Comparison of ENCODE assay signal across 8 cellular contexts in the genomic region with DNA sequence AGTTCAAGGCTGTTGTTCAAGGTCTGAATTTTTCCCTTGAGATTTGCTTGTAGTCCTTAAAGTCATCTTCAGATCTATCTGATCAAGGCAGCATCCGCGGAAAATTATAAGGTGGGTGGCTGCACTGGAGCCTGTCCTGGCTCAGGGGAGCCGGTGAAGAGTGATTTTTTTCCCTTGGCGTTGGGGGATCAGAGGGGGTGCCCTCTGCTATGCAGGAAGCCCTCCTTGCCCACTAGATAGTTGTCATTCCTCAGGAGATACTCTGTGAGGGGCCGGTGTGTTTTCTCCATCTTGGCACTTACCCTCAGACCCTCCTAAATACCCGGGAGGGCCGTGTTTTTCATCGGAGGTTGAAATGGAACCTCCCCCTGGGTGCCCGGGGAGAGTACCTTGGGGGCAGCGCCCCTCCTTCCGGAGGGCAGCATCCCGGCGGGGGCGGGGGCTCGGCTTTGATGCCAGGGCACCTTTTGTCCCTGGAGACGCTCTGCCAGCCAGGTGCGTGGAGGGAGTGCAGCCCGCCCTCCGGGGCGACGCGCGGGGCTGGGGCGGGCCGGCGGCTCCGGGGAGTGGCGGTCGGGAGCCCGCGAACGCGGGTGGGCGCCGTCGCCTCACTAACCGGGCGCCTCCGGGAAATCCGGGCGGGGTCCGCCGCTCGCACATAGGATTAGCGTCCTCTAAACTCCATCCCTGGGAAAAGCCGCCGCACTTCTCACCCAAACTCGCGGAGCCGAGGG. TPM values are rescaled to one million over a fixed set of nuclear protein-coding genes. Genes with fewer than 3 reads are reported as not detected.
DNase-seq lines count a peak whose midpoint lies in the region; ATAC-seq, FAIRE-seq and TF ChIP-seq lines count a peak whose summit lies in the region.
"Not testable (repeated sequence)": the region's sequence is repeated elsewhere in the genome, so short reads cannot be mapped to it uniquely, and the experiment has no call there.

No MANE protein-coding gene starts in this region.

- peaks cover 27% of the 10 kb centered on the region for H3K79me2 ChIP-seq in HepG2 (ENCODE audit: insufficient read depth, low read length)

- not testable (repeated sequence) for BruUV-seq in HepG2 (replicated peaks; lab: Mats Ljungman, UMichigan)

- not testable (repeated sequence) for H3K27me3 Mint-ChIP-seq in activated CD8-positive, alpha-beta memory T cell treated with anti-CD3 and anti-CD28 coated beads, Interleukin-2, amount 10 ng/mL, durations not matched to agents 7 days and 5 days

- H3K27ac Mint-ChIP-seq in activated CD8-positive, alpha-beta memory T cell treated with anti-CD3 and anti-CD28 coated beads, Interleukin-2, amount 10 ng/mL, durations not matched to agents 7 days and 5 days: peak overlapping the region; percentile 79

- POLR2A ChIA-PET in A549 (lab: Yijun Ruan, JAX); HepG2 (lab: Yijun Ruan, JAX): not testable (repeated sequence)

- H3K4me2 ChIP-seq in A549 (peak overlapping the region; percentile 98), HepG2 (ENCODE audit: low read depth, low read length) (peak overlapping the region; percentile 72)

- H3K27ac ChIP-seq in A549 (peak overlapping the region; percentile 95 to 99), duodenal mucosa (ENCODE audit: low read depth, low read length) (peak overlapping the region; percentile 83), HepG2 (ENCODE audit: extremely low read length, insufficient read depth, low read length) (peak overlapping the region; percentile 61)

- not testable (repeated sequence) for H3K9me3 ChIP-seq in A549; duodenal mucosa (ENCODE audit: control insufficient read depth in 1 of 2, low read length in 2 of 2); HepG2 (ENCODE audit: low read length)

- H2AFZ ChIP-seq in HepG2 (ENCODE audit: low read length): not testable (repeated sequence)

- not testable (repeated sequence) for TF ChIP-seq CTCF in A549 (IDR thresholded peaks at IDR 0.05); HepG2 (CRISPR knock-in tag; IDR thresholded peaks at IDR 0.05)

- H3K36me3 ChIP-seq in duodenal mucosa (ENCODE audit: control insufficient read depth in 1 of 2, insufficient read depth in 2 of 2, low read length in 2 of 2); HepG2 (replicated peaks in 1 of 2; ENCODE audit: control insufficient read depth in 1 of 2, insufficient read depth in 2 of 2, low read length in 2 of 2): not testable (repeated sequence)

- peak overlapping the region; percentile 73 for H3K4me3 Mint-ChIP-seq in activated CD8-positive, alpha-beta memory T cell treated with anti-CD3 and anti-CD28 coated beads, Interleukin-2, amount 10 ng/mL, durations not matched to agents 7 days and 5 days

- H4K20me1 ChIP-seq in HepG2 (ENCODE audit: insufficient read depth, low read length): not testable (repeated sequence)

- not testable (repeated sequence) for TF ChIP-seq RAD21 in A549 (conservative IDR thresholded peaks at IDR 0.05 in 1 of 2, IDR thresholded peaks at IDR 0.05 in 1 of 2); HepG2 (CRISPR knock-in tag; IDR thresholded peaks at IDR 0.05)

- H3K4me1 ChIP-seq in A549 (peaks cover 16% of the 10 kb centered on the region), duodenal mucosa (ENCODE audit: control insufficient read depth in 1 of 2, insufficient read depth in 2 of 2, low read length in 2 of 2) (peaks cover 0 to 16% of the 10 kb centered on the region in 2 donors), HepG2 (ENCODE audit: insufficient read depth, low read length) (peaks cover 32% of the 10 kb centered on the region)

- ATAC-seq in A549 (peak; percentile 12 to 16; a peak in 4 of 6 replicates), GM18867 (IDR thresholded peaks at IDR 0.05; ENCODE audit: unreplicated experiment) (peak; percentile 9), HG02885 (IDR thresholded peaks at IDR 0.05; ENCODE audit: poor library complexity, unreplicated experiment) (peak; percentile 17)
- ATAC-seq in activated CD8-positive, alpha-beta memory T cell treated with anti-CD3 and anti-CD28 coated beads, Interleukin-2, amount 10 ng/mL, durations not matched to agents 7 days and 5 days: peak; percentile 23
- not testable (repeated sequence) for ATAC-seq in HepG2

- H3K9ac ChIP-seq in duodenal mucosa (ENCODE audit: low read depth in 1 of 2, low read length in 2 of 2) (peak overlapping the region; percentile 16 to 38), HepG2 (ENCODE audit: insufficient read depth, low read depth, low read length) (peak overlapping the region; percentile 80)

- H3K4me3 ChIP-seq in A549: peak overlapping the region; percentile 80
- peak overlapping the region; percentile 51 to 67 for H3K4me3 ChIP-seq in duodenal mucosa (ENCODE audit: low read depth in 1 of 2, low read length in 2 of 2)
- peak overlapping the region; percentile 50 to 84 (median 74) for H3K4me3 ChIP-seq in HepG2 (replicated peaks in 1 of 3; ENCODE audit: insufficient read depth in 1 of 3, low read depth in 2 of 3, low read length in 3 of 3)

- TF ChIP-seq EP300 in A549 (IDR thresholded peaks at IDR 0.05); HepG2 (IDR thresholded peaks at IDR 0.05; ENCODE audit: low read depth in 2 of 2, low read length in 2 of 2); HepG2 (CRISPR knock-in tag; IDR thresholded peaks at IDR 0.05; ENCODE audit: borderline replicate concordance): not testable (repeated sequence)

- not testable (repeated sequence) for H3K27me3 ChIP-seq in duodenal mucosa (ENCODE audit: control insufficient read depth in 1 of 2, insufficient read depth in 2 of 2, low read length in 2 of 2); HepG2 (ENCODE audit: control insufficient read depth in 1 of 2, insufficient read depth in 2 of 2, low read length in 2 of 2)

- 15% methylated on average over 16 of the region's 50 CpGs for WGBS in A549 (ENCODE audit: missing lambda C conversion rate)
- 13% methylated on average over 3 of the region's 50 CpGs for WGBS in HepG2 (ENCODE audit: low lambda C conversion rate)

- DNase-seq in A549 (ENCODE audit: low read depth in 1 of 2, low spot score in 1 of 2) (peak in 1 of 2 experiments; percentile 32), NCI-H2171 treated with DMSO at 0.1 percent for 48 hours (lab: John Stamatoyannopoulos, UW) (peak; percentile 12)
- peak; percentile 52 for DNase-seq in activated CD8-positive, alpha-beta memory T cell treated with anti-CD3 and anti-CD28 coated beads, Interleukin-2, amount 10 ng/mL, durations not matched to agents 7 days and 5 days
- DNase-seq in HepG2 (ENCODE audit: low spot score): not testable (repeated sequence)
- DNase-seq in stimulated activated CD4-positive, alpha-beta T cell treated with anti-CD3 and anti-CD28 coated beads, Interleukin-12 subunit alpha, Interleukin-12 subunit beta, amount 100 ng/mL, for 48 hours (ENCODE audit: low read depth in 2 of 3, low spot score in 1 of 3): peak in 2 of 3 donors; percentile 5 to 16

- not testable (repeated sequence) for FAIRE-seq in A549 (lab: Jason Lieb, UNC); HepG2 (lab: Jason Lieb, UNC)

- intact Hi-C loops in HepG2 (cut with micrococcal nuclease; ENCODE audit: unreplicated experiment): loop anchor here (5.0 kb wide), 1 partner anchor 53 kb away; a partner anchor contains a TSS

- in situ Hi-C loops in HepG2 (cut with HindIII; ENCODE audit: extremely low pct_ligation_motif_present, low pct_unique_long_range_greater_than_20kb): not testable (repeated sequence)

- TF ChIP-seq POLR2A in A549 (IDR thresholded peaks at IDR 0.05; ENCODE audit: low read length); HepG2 (IDR thresholded peaks at IDR 0.05; ENCODE audit: insufficient read depth in 1 of 2, low read depth in 2 of 2, low read length in 2 of 2): not testable (repeated sequence)

- H3K36me3 Mint-ChIP-seq in activated CD8-positive, alpha-beta memory T cell treated with anti-CD3 and anti-CD28 coated beads, Interleukin-2, amount 10 ng/mL, durations not matched to agents 7 days and 5 days: peaks cover 15% of the 10 kb centered on the region

- CTCF ChIA-PET in A549 (lab: Yijun Ruan, JAX); activated CD8-positive, alpha-beta memory T cell treated with anti-CD3 and anti-CD28 coated beads, Interleukin-2, amount 10 ng/mL, durations not matched to agents 7 days and 5 days (lab: Charles Lee); HepG2 (lab: Yijun Ruan, JAX; ENCODE audit: low intra/inter-chr PET ratio, low total read pairs): not testable (repeated sequence)

- H3K4me1 Mint-ChIP-seq in activated CD8-positive, alpha-beta memory T cell treated with anti-CD3 and anti-CD28 coated beads, Interleukin-2, amount 10 ng/mL, durations not matched to agents 7 days and 5 days: peaks cover 27% of the 10 kb centered on the region

- not testable (repeated sequence) for H3K9me3 Mint-ChIP-seq in activated CD8-positive, alpha-beta memory T cell treated with anti-CD3 and anti-CD28 coated beads, Interleukin-2, amount 10 ng/mL, durations not matched to agents 7 days and 5 days (ENCODE audit: low read depth)

RNA-seq across cellular contexts. Expression of a gene that starts 53.7 kb away (rescaled TPM):
- polyA plus RNA-seq in A549 (2011; rRNA removed) (48.8 and 49.1 TPM in 2 replicates), A549 (2017; fragmentation: RNase III; extraction: RNeasy Plus Mini Kit Qiagen cat#74134 plus additional on column Dnase treatment) (25.9 to 32.3 TPM (median 28.0 TPM) in 3 replicates), HepG2 (2011; rRNA removed) (15.5 and 17.4 TPM in 2 replicates)
- polyA plus RNA-seq in A549 (2012; cell fraction: cytosol; rRNA removed): 16.2 and 17.9 TPM in 2 replicates
- polyA plus RNA-seq in A549 (2012; cell fraction: nucleus; rRNA removed): 8.1 and 10.5 TPM in 2 replicates
- 22.7 and 26.3 TPM in 2 replicates for polyA minus RNA-seq in A549 (2011; rRNA and poly(A)+ RNA removed)
- total RNA-seq in activated CD8-positive, alpha-beta memory T cell treated with anti-CD3 and anti-CD28 coated beads, Interleukin-2, amount 10 ng/mL, durations not matched to agents 7 days and 5 days: 10 to 100 TPM; 31.3 to 38.3 TPM
- 33.1 and 40.1 TPM in 2 replicates for total RNA-seq in HepG2 (2016; rRNA removed; fragmentation: Illumina TruSeq; extraction: Trizol)
- 6.7 and 7.5 TPM in 2 replicates for total RNA-seq in HepG2 (2016; cell fraction: cytosol; rRNA removed; fragmentation: Illumina TruSeq; extraction: Trizol; ENCODE audit: low read depth)
- 38.6 and 39.4 TPM in 2 replicates for total RNA-seq in HepG2 (2016; cell fraction: insoluble cytoplasmic fraction; rRNA removed; fragmentation: Illumina TruSeq; extraction: Trizol)
- 10.1 and 11.9 TPM in 2 replicates for total RNA-seq in HepG2 (2016; cell fraction: membrane; rRNA removed; fragmentation: Illumina TruSeq; extraction: Trizol)
- 31.5 and 32.5 TPM in 2 replicates for total RNA-seq in HepG2 (2016; cell fraction: nucleus; rRNA removed; fragmentation: Illumina TruSeq; extraction: Trizol)
- 8.4 and 12.3 TPM in 2 replicates for polyA plus RNA-seq in HepG2 (2011; cell fraction: cytosol; rRNA removed)
- 7.7 and 10.8 TPM in 2 replicates for polyA plus RNA-seq in HepG2 (2011; cell fraction: nucleus; rRNA removed)
- 11.3 TPM in 2 replicates for polyA plus RNA-seq in HepG2 (2012)
- 4.4 and 5.8 TPM in 2 replicates for polyA plus RNA-seq in HepG2 (2016; cell fraction: cytosol; fragmentation: Illumina TruSeq; extraction: Trizol; ENCODE audit: low read depth)
- 26.3 and 32.1 TPM in 2 replicates for polyA plus RNA-seq in HepG2 (2016; cell fraction: insoluble cytoplasmic fraction; fragmentation: Illumina TruSeq; extraction: Trizol; ENCODE audit: low read depth)
- 5.4 and 10.5 TPM in 2 replicates for polyA plus RNA-seq in HepG2 (2016; cell fraction: membrane; fragmentation: Illumina TruSeq; extraction: Trizol; ENCODE audit: low read depth)
- 29.3 and 39.8 TPM in 2 replicates for polyA plus RNA-seq in HepG2 (2016; cell fraction: nucleus; fragmentation: Illumina TruSeq; extraction: Trizol; ENCODE audit: insufficient read depth, low read depth)
- polyA minus RNA-seq in HepG2 (2011; rRNA and poly(A)+ RNA removed; ENCODE audit: low replicate concordance): 13.1 and 35.5 TPM in 2 replicates
- polyA minus RNA-seq in HepG2 (2011; cell fraction: cytosol; rRNA and poly(A)+ RNA removed): 10.6 and 11.3 TPM in 2 replicates
- polyA minus RNA-seq in HepG2 (2011; cell fraction: nucleus; rRNA and poly(A)+ RNA removed): 36.1 and 39.4 TPM in 2 replicates
